17 cellular contexts compared by ENCODE assay signal in genomic region chr4:155535802-155536454, GRCh38.
"Had no signal": no experiment of that assay in that cellular context is flagged by ENCODE, and none has a peak within 500 bp of the region (broad histone marks: within the 10 kb centered on the region; RNA-seq: fewer than 3 reads in every experiment).

No MANE protein-coding gene starts in this region.

- H3K4me3 ChIP-seq: esophagus squamous epithelium, gastroesophageal sphincter, lower lobe of right lung, neural progenitor cell, ovary, tibial artery, upper lobe of left lung, uterus had no signal

- H3K9ac ChIP-seq: neural progenitor cell had no signal

- H2AFZ ChIP-seq: neural progenitor cell had no signal

- H3K4me2 ChIP-seq: neural progenitor cell had no signal

- H3K36me3 ChIP-seq: esophagus squamous epithelium, gastroesophageal sphincter, lower lobe of right lung, neural progenitor cell, ovary, tibial artery, upper lobe of left lung, uterus had no signal

- DNase-seq: effector memory CD8-positive, alpha-beta T cell; esophagus squamous epithelium; foreskin fibroblast; glutamatergic neuron; hippocampal formation; lower lobe of right lung; midbrain; nucleus accumbens; ovary; stimulated activated naive CD4-positive, alpha-beta T cell treated with Interleukin-2 at 50 U/mL for 16 hours; tibial artery; upper lobe of left lung; uterus had no signal

- H3K9me3 ChIP-seq: esophagus squamous epithelium, gastroesophageal sphincter, lower lobe of right lung, ovary, tibial artery, upper lobe of left lung, uterus had no signal

- H3K4me1 ChIP-seq: lower lobe of right lung, neural progenitor cell, upper lobe of left lung had no signal

- ATAC-seq: effector memory CD8-positive, alpha-beta T cell; gastroesophageal sphincter; lower lobe of right lung; natural killer cell treated with Interleukin-12 subunit alpha and Interleukin-12 subunit beta and Interleukin-15 and Interleukin-18, amount 100 ng/mL, for 72 hours; sciatic nerve had no signal

- H3K27me3 ChIP-seq: esophagus squamous epithelium, gastroesophageal sphincter, neural progenitor cell, ovary, tibial artery, upper lobe of left lung, uterus had no signal

- H3K27ac ChIP-seq: esophagus squamous epithelium, gastroesophageal sphincter, lower lobe of right lung, neural progenitor cell, ovary, tibial artery, upper lobe of left lung, uterus had no signal
